Comparison of ENCODE assay signal across 1 cellular context in the genomic region with DNA sequence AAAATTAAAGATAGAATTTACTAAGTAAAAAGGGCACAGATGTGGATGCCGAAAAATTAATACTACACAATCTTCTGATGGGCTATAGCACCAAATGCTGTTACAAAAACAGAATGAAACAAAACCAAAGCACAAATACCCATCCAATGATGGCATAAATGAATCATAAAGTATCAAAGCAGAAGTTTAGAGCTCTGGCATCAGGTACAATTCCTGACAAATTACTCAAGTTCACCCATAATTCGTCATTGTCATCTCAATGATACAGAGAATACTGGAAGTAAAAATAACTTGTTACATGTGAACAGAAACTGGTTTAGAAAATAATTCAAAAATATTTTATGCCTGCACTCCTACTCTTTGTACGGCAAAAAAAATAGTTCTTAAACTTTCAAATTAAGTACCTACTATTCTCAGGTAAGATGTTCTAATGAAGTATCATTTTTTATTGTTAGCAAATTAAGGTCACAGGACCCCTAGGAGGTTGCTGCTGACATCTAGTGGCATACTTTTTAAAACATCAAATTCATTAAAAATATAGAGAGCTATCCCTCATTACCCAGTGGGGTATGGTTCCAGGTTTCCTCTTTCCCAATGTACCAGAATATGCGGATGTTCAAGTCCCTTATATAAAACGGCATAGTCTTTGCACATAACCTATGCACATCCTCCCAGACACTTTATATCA.
TF ChIP-seq lines count a peak whose summit lies in the region.

No MANE protein-coding gene starts in this region.

TF ChIP-seq in H1, 55 proteins besides CTCF, POLR2A, EP300 and RAD21 (continued from another document):
- TF ChIP-seq CBX5 (IDR thresholded peaks at IDR 0.05; ENCODE audit: low read depth, low read length) (no peak), NRF1 (IDR thresholded peaks at IDR 0.05; ENCODE audit: low read depth, low read length) (no peak), ASH2L (IDR thresholded peaks at IDR 0.05; ENCODE audit: low read length) (no peak), PHF8 (conservative IDR thresholded peaks at IDR 0.05; ENCODE audit: low read depth, low read length) (no peak)
TF ChIP-seq in H1: peak in this region for 0.
